In the genomic region with DNA sequence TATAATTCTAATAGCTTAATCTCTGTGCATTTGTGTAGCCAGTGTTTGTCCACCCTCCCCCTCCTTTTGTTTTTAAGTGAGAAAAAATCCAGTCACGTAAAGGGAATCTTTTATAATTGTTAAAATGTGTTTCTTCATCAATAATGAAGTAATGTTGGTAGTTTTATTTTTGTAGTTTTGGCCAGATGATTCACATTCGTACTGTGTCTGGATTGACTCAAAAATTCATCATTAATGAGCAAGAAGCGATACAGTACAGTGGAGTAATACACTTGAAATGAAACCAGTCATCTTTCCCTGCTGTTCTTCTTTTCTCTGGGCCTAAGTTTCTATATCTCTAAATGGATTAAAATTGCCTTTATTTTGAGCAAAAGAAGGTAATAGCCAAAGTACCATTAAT, we compare ENCODE assay signal across 1 cellular context.
TF ChIP-seq lines count a peak whose summit lies in the region.

No MANE protein-coding gene starts in this region.

TF ChIP-seq in GM23338, 12 proteins besides CTCF, POLR2A, EP300 and RAD21 (continued from another document):
- TF ChIP-seq, protein P1, sequence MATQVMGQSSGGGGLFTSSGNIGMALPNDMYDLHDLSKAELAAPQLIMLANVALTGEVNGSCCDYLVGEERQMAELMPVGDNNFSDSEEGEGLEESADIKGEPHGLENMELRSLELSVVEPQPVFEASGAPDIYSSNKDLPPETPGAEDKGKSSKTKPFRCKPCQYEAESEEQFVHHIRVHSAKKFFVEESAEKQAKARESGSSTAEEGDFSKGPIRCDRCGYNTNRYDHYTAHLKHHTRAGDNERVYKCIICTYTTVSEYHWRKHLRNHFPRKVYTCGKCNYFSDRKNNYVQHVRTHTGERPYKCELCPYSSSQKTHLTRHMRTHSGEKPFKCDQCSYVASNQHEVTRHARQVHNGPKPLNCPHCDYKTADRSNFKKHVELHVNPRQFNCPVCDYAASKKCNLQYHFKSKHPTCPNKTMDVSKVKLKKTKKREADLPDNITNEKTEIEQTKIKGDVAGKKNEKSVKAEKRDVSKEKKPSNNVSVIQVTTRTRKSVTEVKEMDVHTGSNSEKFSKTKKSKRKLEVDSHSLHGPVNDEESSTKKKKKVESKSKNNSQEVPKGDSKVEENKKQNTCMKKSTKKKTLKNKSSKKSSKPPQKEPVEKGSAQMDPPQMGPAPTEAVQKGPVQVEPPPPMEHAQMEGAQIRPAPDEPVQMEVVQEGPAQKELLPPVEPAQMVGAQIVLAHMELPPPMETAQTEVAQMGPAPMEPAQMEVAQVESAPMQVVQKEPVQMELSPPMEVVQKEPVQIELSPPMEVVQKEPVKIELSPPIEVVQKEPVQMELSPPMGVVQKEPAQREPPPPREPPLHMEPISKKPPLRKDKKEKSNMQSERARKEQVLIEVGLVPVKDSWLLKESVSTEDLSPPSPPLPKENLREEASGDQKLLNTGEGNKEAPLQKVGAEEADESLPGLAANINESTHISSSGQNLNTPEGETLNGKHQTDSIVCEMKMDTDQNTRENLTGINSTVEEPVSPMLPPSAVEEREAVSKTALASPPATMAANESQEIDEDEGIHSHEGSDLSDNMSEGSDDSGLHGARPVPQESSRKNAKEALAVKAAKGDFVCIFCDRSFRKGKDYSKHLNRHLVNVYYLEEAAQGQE (IDR thresholded peaks at IDR 0.05; ENCODE audit: unreplicated experiment) = no peak
- TF ChIP-seq NANOG (IDR thresholded peaks at IDR 0.05; ENCODE audit: borderline replicate concordance) (no peak), STAT1 (IDR thresholded peaks at IDR 0.05; ENCODE audit: unreplicated experiment) (no peak), EZH2phosphoT487 (IDR thresholded peaks at IDR 0.05; ENCODE audit: unreplicated experiment) (no peak), POLR2AphosphoS5 (IDR thresholded peaks at IDR 0.05; ENCODE audit: low read depth) (no peak), JUNB (IDR thresholded peaks at IDR 0.05; ENCODE audit: unreplicated experiment) (no peak), EZH2 (IDR thresholded peaks at IDR 0.05; ENCODE audit: low read depth, unreplicated experiment) (no peak), ZNF114 (CRISPR knock-in tag; IDR thresholded peaks at IDR 0.05) (no peak), CREB1 (CRISPR knock-in tag; IDR thresholded peaks at IDR 0.05; ENCODE audit: low read depth) (no peak)
- TF ChIP-seq, protein P2, sequence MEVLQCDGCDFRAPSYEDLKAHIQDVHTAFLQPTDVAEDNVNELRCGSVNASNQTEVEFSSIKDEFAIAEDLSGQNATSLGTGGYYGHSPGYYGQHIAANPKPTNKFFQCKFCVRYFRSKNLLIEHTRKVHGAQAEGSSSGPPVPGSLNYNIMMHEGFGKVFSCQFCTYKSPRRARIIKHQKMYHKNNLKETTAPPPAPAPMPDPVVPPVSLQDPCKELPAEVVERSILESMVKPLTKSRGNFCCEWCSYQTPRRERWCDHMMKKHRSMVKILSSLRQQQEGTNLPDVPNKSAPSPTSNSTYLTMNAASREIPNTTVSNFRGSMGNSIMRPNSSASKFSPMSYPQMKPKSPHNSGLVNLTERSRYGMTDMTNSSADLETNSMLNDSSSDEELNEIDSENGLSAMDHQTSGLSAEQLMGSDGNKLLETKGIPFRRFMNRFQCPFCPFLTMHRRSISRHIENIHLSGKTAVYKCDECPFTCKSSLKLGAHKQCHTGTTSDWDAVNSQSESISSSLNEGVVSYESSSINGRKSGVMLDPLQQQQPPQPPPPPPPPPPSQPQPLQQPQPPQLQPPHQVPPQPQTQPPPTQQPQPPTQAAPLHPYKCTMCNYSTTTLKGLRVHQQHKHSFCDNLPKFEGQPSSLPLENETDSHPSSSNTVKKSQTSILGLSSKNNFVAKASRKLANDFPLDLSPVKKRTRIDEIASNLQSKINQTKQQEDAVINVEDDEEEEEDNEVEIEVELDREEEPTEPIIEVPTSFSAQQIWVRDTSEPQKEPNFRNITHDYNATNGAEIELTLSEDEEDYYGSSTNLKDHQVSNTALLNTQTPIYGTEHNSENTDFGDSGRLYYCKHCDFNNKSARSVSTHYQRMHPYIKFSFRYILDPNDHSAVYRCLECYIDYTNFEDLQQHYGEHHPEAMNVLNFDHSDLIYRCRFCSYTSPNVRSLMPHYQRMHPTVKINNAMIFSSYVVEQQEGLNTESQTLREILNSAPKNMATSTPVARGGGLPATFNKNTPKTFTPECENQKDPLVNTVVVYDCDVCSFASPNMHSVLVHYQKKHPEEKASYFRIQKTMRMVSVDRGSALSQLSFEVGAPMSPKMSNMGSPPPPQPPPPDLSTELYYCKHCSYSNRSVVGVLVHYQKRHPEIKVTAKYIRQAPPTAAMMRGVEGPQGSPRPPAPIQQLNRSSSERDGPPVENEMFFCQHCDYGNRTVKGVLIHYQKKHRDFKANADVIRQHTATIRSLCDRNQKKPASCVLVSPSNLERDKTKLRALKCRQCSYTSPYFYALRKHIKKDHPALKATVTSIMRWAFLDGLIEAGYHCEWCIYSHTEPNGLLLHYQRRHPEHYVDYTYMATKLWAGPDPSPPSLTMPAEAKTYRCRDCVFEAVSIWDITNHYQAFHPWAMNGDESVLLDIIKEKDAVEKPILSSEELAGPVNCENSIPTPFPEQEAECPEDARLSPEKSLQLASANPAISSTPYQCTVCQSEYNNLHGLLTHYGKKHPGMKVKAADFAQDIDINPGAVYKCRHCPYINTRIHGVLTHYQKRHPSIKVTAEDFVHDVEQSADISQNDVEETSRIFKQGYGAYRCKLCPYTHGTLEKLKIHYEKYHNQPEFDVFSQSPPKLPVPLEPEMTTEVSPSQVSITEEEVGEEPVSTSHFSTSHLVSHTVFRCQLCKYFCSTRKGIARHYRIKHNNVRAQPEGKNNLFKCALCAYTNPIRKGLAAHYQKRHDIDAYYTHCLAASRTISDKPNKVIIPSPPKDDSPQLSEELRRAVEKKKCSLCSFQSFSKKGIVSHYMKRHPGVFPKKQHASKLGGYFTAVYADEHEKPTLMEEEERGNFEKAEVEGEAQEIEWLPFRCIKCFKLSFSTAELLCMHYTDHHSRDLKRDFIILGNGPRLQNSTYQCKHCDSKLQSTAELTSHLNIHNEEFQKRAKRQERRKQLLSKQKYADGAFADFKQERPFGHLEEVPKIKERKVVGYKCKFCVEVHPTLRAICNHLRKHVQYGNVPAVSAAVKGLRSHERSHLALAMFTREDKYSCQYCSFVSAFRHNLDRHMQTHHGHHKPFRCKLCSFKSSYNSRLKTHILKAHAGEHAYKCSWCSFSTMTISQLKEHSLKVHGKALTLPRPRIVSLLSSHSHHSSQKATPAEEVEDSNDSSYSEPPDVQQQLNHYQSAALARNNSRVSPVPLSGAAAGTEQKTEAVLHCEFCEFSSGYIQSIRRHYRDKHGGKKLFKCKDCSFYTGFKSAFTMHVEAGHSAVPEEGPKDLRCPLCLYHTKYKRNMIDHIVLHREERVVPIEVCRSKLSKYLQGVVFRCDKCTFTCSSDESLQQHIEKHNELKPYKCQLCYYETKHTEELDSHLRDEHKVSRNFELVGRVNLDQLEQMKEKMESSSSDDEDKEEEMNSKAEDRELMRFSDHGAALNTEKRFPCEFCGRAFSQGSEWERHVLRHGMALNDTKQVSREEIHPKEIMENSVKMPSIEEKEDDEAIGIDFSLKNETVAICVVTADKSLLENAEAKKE (CRISPR knock-in tag; IDR thresholded peaks at IDR 0.05) = no peak
- TF ChIP-seq, protein P3, sequence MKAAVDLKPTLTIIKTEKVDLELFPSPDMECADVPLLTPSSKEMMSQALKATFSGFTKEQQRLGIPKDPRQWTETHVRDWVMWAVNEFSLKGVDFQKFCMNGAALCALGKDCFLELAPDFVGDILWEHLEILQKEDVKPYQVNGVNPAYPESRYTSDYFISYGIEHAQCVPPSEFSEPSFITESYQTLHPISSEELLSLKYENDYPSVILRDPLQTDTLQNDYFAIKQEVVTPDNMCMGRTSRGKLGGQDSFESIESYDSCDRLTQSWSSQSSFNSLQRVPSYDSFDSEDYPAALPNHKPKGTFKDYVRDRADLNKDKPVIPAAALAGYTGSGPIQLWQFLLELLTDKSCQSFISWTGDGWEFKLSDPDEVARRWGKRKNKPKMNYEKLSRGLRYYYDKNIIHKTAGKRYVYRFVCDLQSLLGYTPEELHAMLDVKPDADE (IDR thresholded peaks at IDR 0.05) = no peak
